ENCODE assay signal across 8 cellular contexts in the genomic region with DNA sequence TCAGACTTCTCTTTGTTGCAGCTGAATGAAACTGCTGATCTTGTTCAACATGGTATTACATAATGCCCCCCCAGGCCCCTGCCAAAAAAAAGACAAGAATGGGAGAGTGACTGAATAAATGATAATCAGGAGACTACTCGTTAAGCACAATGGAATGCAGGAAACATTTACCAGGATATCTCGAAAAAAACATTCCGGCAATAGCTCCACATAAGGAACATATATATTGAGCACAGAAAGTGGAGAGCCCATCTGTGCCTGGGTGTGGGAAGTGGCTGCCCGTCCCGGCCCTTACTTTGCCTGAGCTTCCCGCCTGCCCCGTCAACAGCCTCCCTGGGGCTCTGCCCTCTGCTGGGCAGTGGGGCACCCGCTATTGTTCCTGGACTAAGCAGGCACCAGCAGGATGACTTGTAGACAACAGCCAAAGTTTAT. TPM values are rescaled to one million over a fixed set of nuclear protein-coding genes. Genes with fewer than 3 reads are reported as not detected.
DNase-seq lines count a peak whose midpoint lies in the region; ATAC-seq, FAIRE-seq and TF ChIP-seq lines count a peak whose summit lies in the region.

No MANE protein-coding gene starts in this region.

- H3K9me3 ChIP-seq in H9 (ENCODE audit: control insufficient read depth, low read depth, low read length) (no peaks in the 10 kb centered on the region), astrocyte (ENCODE audit: insufficient read depth, low read depth, low read length) (no peaks in the 10 kb centered on the region)

- no peak for ATAC-seq in HG03025 (IDR thresholded peaks at IDR 0.05; ENCODE audit: low FRiP score, unreplicated experiment)

- TF ChIP-seq CTCF in H9 (conservative IDR thresholded peaks at IDR 0.05) (peak; percentile 54; the same call in 2 of the 3 replicates), astrocyte (IDR thresholded peaks at IDR 0.05; ENCODE audit: insufficient read depth, low read depth, low read length) (peak; percentile 49)

- 0 out of 7 replicates have a peak overlapping the region, but pooled peaks of 1 of the 3 experiments have one; percentile 32 for H3K27ac Mint-ChIP-seq in H9
- peak overlapping the region; percentile 1 for H3K27ac Mint-ChIP-seq in astrocyte (ENCODE audit: unreplicated experiment)

- H3K27ac ChIP-seq in H9 (ENCODE audit: insufficient read length, low read depth, low read length) (no peak overlapping the region), astrocyte (ENCODE audit: low read depth, low read length) (peak overlapping the region; percentile 1)

- DNase-seq in ACHN (peak; percentile 75), H9 (no peak), astrocyte (ENCODE audit: low read depth) (peak; percentile 66), kidney tubule cell (ENCODE audit: low spot score) (peak; percentile 61), NCI-H187 treated with DMSO at 0.1 percent for 48 hours (lab: John Stamatoyannopoulos, UW) (no peak), ecto neural progenitor cell (ENCODE audit: low spot score) (no peak), GM19238 (ENCODE audit: insufficient read length, low spot score) (no peak)

- H4K5ac ChIP-seq in H9 (ENCODE audit: insufficient read length, low read depth, low read length), result no peak overlapping the region

- H3K4me3 Mint-ChIP-seq in H9 (no peak overlapping the region), astrocyte (ENCODE audit: unreplicated experiment) (no peak overlapping the region)

- no peak overlapping the region for H3K56ac ChIP-seq in H9 (ENCODE audit: insufficient read length, low read depth, low read length)

- H3K4me1 ChIP-seq in H9 (ENCODE audit: insufficient read depth, low read length) (no peaks in the 10 kb centered on the region), astrocyte (ENCODE audit: insufficient read depth, low read length) (peaks cover 28% of the 10 kb centered on the region)

- H3K23me2 ChIP-seq in H9 (ENCODE audit: insufficient read length, low read depth, low read length, poor library complexity, severe bottlenecking), result no peaks in the 10 kb centered on the region

- FAIRE-seq in astrocyte (lab: Jason Lieb, UNC), result no peak

- H3K4ac ChIP-seq in H9 (ENCODE audit: low read depth, low read length), result no peak overlapping the region

- no peak overlapping the region for H2BK20ac ChIP-seq in H9 (ENCODE audit: low read depth, low read length, poor library complexity, severe bottlenecking)

- in situ Hi-C loops in ACHN (cut with HindIII; ENCODE audit: low pct_ligation_motif_present, low pct_unique_long_range_greater_than_20kb, low sequenced_read_pairs), result no loop called here

- no peak overlapping the region for H4K8ac ChIP-seq in H9 (replicated peaks; ENCODE audit: insufficient read length, low read depth, low read length)

- no peak overlapping the region for H3K23ac ChIP-seq in H9 (ENCODE audit: insufficient read length, low read depth, low read length)

- H3K9me3 Mint-ChIP-seq in H9 (no peaks in the 10 kb centered on the region), astrocyte (ENCODE audit: unreplicated experiment) (no peaks in the 10 kb centered on the region)

- no peaks in the 10 kb centered on the region for H3K4me1 Mint-ChIP-seq in H9
- peaks cover 6% of the 10 kb centered on the region for H3K4me1 Mint-ChIP-seq in astrocyte (ENCODE audit: low read depth, unreplicated experiment)

- H3K14ac ChIP-seq in H9 (ENCODE audit: insufficient read depth, low read length), result no peak overlapping the region

- H3K18ac ChIP-seq in H9 (ENCODE audit: insufficient read length, low read depth, low read length), result no peak overlapping the region

- WGBS in H9 (ENCODE audit: extremely low coverage, insufficient read length, low lambda C conversion rate), result no CpG with 5 or more reads among the region's 8 CpGs

- peaks cover 16 to 45% (median 39%) of the 10 kb centered on the region in 3 experiments for H3K36me3 Mint-ChIP-seq in H9 (ENCODE audit: insufficient read depth in 1 of 3, low read depth in 3 of 3)
- H3K36me3 Mint-ChIP-seq in astrocyte (ENCODE audit: low read depth, unreplicated experiment), result peaks cover 15% of the 10 kb centered on the region

- H3K9ac ChIP-seq in H9 (ENCODE audit: extremely low read depth, insufficient read length, low read length) (no peak overlapping the region), astrocyte (ENCODE audit: low read length) (peak overlapping the region; percentile 22)

- H2AK5ac ChIP-seq in H9 (ENCODE audit: insufficient read length, low read length), result no peak overlapping the region

- H4K91ac ChIP-seq in H9 (ENCODE audit: insufficient read length, low read depth, low read length), result no peak overlapping the region

- H4K20me1 ChIP-seq in H9 (ENCODE audit: control insufficient read depth, insufficient read depth, insufficient read length), result no peaks in the 10 kb centered on the region
- peaks cover 39% of the 10 kb centered on the region for H4K20me1 ChIP-seq in astrocyte (ENCODE audit: insufficient read depth, low read length)

- no peak overlapping the region for H2BK12ac ChIP-seq in H9 (ENCODE audit: insufficient read length, low read depth, low read length)

- H2AFZ ChIP-seq in H9 (ENCODE audit: low read length) (no peak overlapping the region), astrocyte (ENCODE audit: low read depth, low read length) (no peak overlapping the region)

- H3K36me3 ChIP-seq in astrocyte (ENCODE audit: insufficient read depth, low read length), result peaks cover 3% of the 10 kb centered on the region

- H3K27me3 Mint-ChIP-seq in H9 (ENCODE audit: low read depth) (peaks cover 3% of the 10 kb centered on the region), astrocyte (ENCODE audit: low read depth, unreplicated experiment) (no peaks in the 10 kb centered on the region)

- no peaks in the 10 kb centered on the region for H3K79me1 ChIP-seq in H9 (ENCODE audit: insufficient read depth, low read depth, low read length, poor library complexity, severe bottlenecking)

- H2BK15ac ChIP-seq in H9 (ENCODE audit: low read depth, low read length), result no peak overlapping the region

- H3T11ph ChIP-seq in H9 (ENCODE audit: low read length), result no peak overlapping the region

- H3K4me2 ChIP-seq in H9 (ENCODE audit: insufficient read depth, insufficient read length, low read length), result no peak overlapping the region
- peak overlapping the region; percentile 36 for H3K4me2 ChIP-seq in astrocyte (ENCODE audit: low read length)

- H3K79me2 ChIP-seq in H9 (ENCODE audit: insufficient read depth, low read length) (no peaks in the 10 kb centered on the region), astrocyte (ENCODE audit: insufficient read depth, low read length) (peaks cover 5% of the 10 kb centered on the region)

- no peak overlapping the region for H2BK5ac ChIP-seq in H9 (ENCODE audit: insufficient read length, low read length)

- no peak overlapping the region for H2BK120ac ChIP-seq in H9 (ENCODE audit: low read depth, low read length, poor library complexity, severe bottlenecking)

- H3K27me3 ChIP-seq in H9 (ENCODE audit: insufficient read depth, low read length) (no peaks in the 10 kb centered on the region), astrocyte (ENCODE audit: insufficient read depth, low read length) (no peaks in the 10 kb centered on the region)

- no peak overlapping the region for H3K4me3 ChIP-seq in astrocyte (ENCODE audit: insufficient read depth, low read depth, low read length)

RNA-seq across cellular contexts. Expression of gene TRIM11, which starts 13.4 kb away (rescaled TPM):
- total RNA-seq in H9 (2021) (38.1 and 41.4 TPM in 2 replicates), astrocyte (25.7 and 32.2 TPM in 2 replicates)

RNA-seq across cellular contexts. Expression of gene TRIM17, which starts 23.4 kb away (rescaled TPM):
- total RNA-seq in H9 (2021) (2.8 TPM in 2 replicates), astrocyte (0.82 and 1.5 TPM in 2 replicates)

Comparison
In these comparisons a context has a peak if more than half of its experiments do, and no peak if none do; other contexts are left out.
1. DNase-seq: peak in ACHN (single experiment), astrocyte (single experiment) and kidney tubule cell (single experiment); none in H9 (single experiment), NCI-H187 treated with DMSO at 0.1 percent for 48 hours (single experiment), ecto neural progenitor cell (single experiment) and GM19238 (single experiment).